ENCODE assay signal across 1 cellular context in genomic region chr19:8084152-8084551, GRCh38.
TF ChIP-seq lines count a peak whose summit lies in the region.

No MANE protein-coding gene starts in this region.

TF ChIP-seq in H1, 55 proteins besides CTCF, POLR2A, EP300 and RAD21 (continued from another document):
- TF ChIP-seq ATF2 (IDR thresholded peaks at IDR 0.05; ENCODE audit: low read length): no peak
- TF ChIP-seq TAF1 (IDR thresholded peaks at IDR 0.05; ENCODE audit: low read depth, low read length): no peak
- TF ChIP-seq TBP (IDR thresholded peaks at IDR 0.05; ENCODE audit: low read depth, low read length): no peak
- TF ChIP-seq CEBPB (IDR thresholded peaks at IDR 0.05; ENCODE audit: low read depth, low read length): no peak
- no peak for TF ChIP-seq JUN (IDR thresholded peaks at IDR 0.05; ENCODE audit: low read depth, low read length)
- TF ChIP-seq POLR2AphosphoS5 (IDR thresholded peaks at IDR 0.05; ENCODE audit: low read depth, low read length): no peak
- TF ChIP-seq SIX5 (IDR thresholded peaks at IDR 0.05; ENCODE audit: low read depth, low read length): no peak
- TF ChIP-seq CBX5 (IDR thresholded peaks at IDR 0.05; ENCODE audit: low read depth, low read length): no peak
- TF ChIP-seq KDM4A (IDR thresholded peaks at IDR 0.05; ENCODE audit: low read depth, low read length, severe bottlenecking): no peak
- no peak for TF ChIP-seq MAFK (IDR thresholded peaks at IDR 0.05; ENCODE audit: low read depth, low read length)
- no peak for TF ChIP-seq RFX5 (IDR thresholded peaks at IDR 0.05; ENCODE audit: borderline replicate concordance, low read depth, low read length)
- no peak for TF ChIP-seq RNF2 (IDR thresholded peaks at IDR 0.05; ENCODE audit: borderline replicate concordance, low read depth, low read length, missing control alignments, poor library complexity, severe bottlenecking)
- no peak for TF ChIP-seq NRF1 (IDR thresholded peaks at IDR 0.05; ENCODE audit: low read depth, low read length)
- TF ChIP-seq EGR1 (IDR thresholded peaks at IDR 0.05; ENCODE audit: borderline replicate concordance, low read depth, low read length): no peak
- no peak for TF ChIP-seq ASH2L (IDR thresholded peaks at IDR 0.05; ENCODE audit: low read length)
